ENCODE assay signal across 16 cellular contexts in the genomic region with DNA sequence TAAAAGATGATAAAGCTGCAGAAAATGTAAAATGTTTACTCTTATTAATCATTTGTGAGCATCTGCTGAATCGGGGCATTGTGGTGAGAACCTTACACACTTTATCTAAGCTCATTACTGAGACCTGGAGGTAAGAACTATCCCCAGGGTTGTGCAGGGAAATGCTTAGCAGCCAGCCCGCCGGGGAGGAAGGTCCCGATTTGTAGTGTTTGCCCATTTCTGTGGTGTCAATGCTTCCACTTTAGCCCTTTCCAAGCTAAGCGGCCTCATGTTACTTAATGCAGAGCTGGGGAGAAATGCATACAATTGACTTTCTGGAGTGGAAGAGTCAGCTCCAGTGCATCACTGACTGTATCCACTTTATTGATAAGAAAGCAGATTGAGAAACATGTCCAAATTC. TPM values are rescaled to one million over a fixed set of nuclear protein-coding genes. Genes with fewer than 3 reads are reported as not detected.
DNase-seq lines count a peak whose midpoint lies in the region; ATAC-seq and TF ChIP-seq lines count a peak whose summit lies in the region.
"Had no signal": no experiment of that assay in that cellular context is flagged by ENCODE, and none has a peak within 500 bp of the region (broad histone marks: within the 10 kb centered on the region; RNA-seq: fewer than 3 reads in every experiment).

No MANE protein-coding gene starts in this region.

- H2BK5ac ChIP-seq in H9 (ENCODE audit: insufficient read length, low read length), result no peak overlapping the region

- H3K4me3 Mint-ChIP-seq in H9, result no peak overlapping the region
- H3K4me3 Mint-ChIP-seq in endodermal cell, result no peak overlapping the region
- H3K4me3 Mint-ChIP-seq: CD4-positive, alpha-beta T cell had no signal

- H2AK5ac ChIP-seq in H9 (ENCODE audit: insufficient read length, low read length), result no peak overlapping the region

- H3K18ac ChIP-seq in H9 (ENCODE audit: insufficient read length, low read depth, low read length), result no peak overlapping the region

- no peaks in the 10 kb centered on the region for H3K9me3 ChIP-seq in H9 (ENCODE audit: control insufficient read depth, low read depth, low read length)
- H3K9me3 ChIP-seq in endodermal cell (ENCODE audit: control insufficient read depth, low read length), result no peaks in the 10 kb centered on the region
- no peaks in the 10 kb centered on the region for H3K9me3 ChIP-seq in spleen

- TF ChIP-seq POLR2A in spleen (IDR thresholded peaks at IDR 0.05), result no peak

- H3K36me3 Mint-ChIP-seq in H9 (ENCODE audit: insufficient read depth in 1 of 3, low read depth in 3 of 3) (no peaks in the 10 kb centered on the region), endodermal cell (ENCODE audit: low read depth) (no peaks in the 10 kb centered on the region)

- no peak overlapping the region for H4K5ac ChIP-seq in H9 (ENCODE audit: insufficient read length, low read depth, low read length)

- no peak overlapping the region for H2AFZ ChIP-seq in H9 (ENCODE audit: low read length)
- H2AFZ ChIP-seq: GM23248 had no signal

- no peaks in the 10 kb centered on the region for H3K4me1 ChIP-seq in H9 (ENCODE audit: insufficient read depth, low read length)
- no peaks in the 10 kb centered on the region for H3K4me1 ChIP-seq in endodermal cell (ENCODE audit: control insufficient read depth, insufficient read depth, low read length)
- no peaks in the 10 kb centered on the region for H3K4me1 ChIP-seq in spleen

- H4K91ac ChIP-seq in H9 (ENCODE audit: insufficient read length, low read depth, low read length), result no peak overlapping the region

- H3K27me3 ChIP-seq in H9 (ENCODE audit: insufficient read depth, low read length) (no peaks in the 10 kb centered on the region), endodermal cell (ENCODE audit: control insufficient read depth, insufficient read depth, low read length, poor library complexity, severe bottlenecking) (no peaks in the 10 kb centered on the region), spleen (replicated peaks in 1 of 7) (peaks cover 0 to 43% (median 4%) of the 10 kb centered on the region in 7 donors)

- no peaks in the 10 kb centered on the region for H3K23me2 ChIP-seq in H9 (ENCODE audit: insufficient read length, low read depth, low read length, poor library complexity, severe bottlenecking)

- H3K36me3 ChIP-seq in endodermal cell (ENCODE audit: control insufficient read depth, insufficient read depth, low read length), result no peaks in the 10 kb centered on the region
- no peaks in the 10 kb centered on the region for H3K36me3 ChIP-seq in spleen

- no peak overlapping the region for H3K56ac ChIP-seq in H9 (ENCODE audit: insufficient read length, low read depth, low read length)

- no peak for ATAC-seq in HG03521 (IDR thresholded peaks at IDR 0.05; ENCODE audit: unreplicated experiment)
- ATAC-seq in GM19463 (IDR thresholded peaks at IDR 0.05; ENCODE audit: unreplicated experiment), result no peak

- H3K9ac ChIP-seq in H9 (ENCODE audit: extremely low read depth, insufficient read length, low read length) (no peak overlapping the region), endodermal cell (ENCODE audit: extremely low read depth, low read length, poor library complexity, severe bottlenecking) (no peak overlapping the region)
- H3K9ac ChIP-seq: GM23248 had no signal

- no peak overlapping the region for H2BK12ac ChIP-seq in H9 (ENCODE audit: insufficient read length, low read depth, low read length)

- H3K14ac ChIP-seq in H9 (ENCODE audit: insufficient read depth, low read length), result peak overlapping the region; percentile 28; the same call in 1 of the 2 replicates

- H3K4ac ChIP-seq in H9 (ENCODE audit: low read depth, low read length), result no peak overlapping the region

- TF ChIP-seq CTCF in H9 (conservative IDR thresholded peaks at IDR 0.05) (no peak), VCaP (conservative IDR thresholded peaks at IDR 0.05) (no peak), endodermal cell (conservative IDR thresholded peaks at IDR 0.05) (no peak), spleen (IDR thresholded peaks at IDR 0.05 in 8 of 11, conservative IDR thresholded peaks at IDR 0.05 in 3 of 11) (no peak)

- H4K8ac ChIP-seq in H9 (replicated peaks; ENCODE audit: insufficient read length, low read depth, low read length), result no peak overlapping the region

- no peaks in the 10 kb centered on the region for H3K79me1 ChIP-seq in H9 (ENCODE audit: insufficient read depth, low read depth, low read length, poor library complexity, severe bottlenecking)

- H3K4me3 ChIP-seq in endodermal cell (ENCODE audit: low read length) (no peak overlapping the region), spleen (no peak overlapping the region)
- H3K4me3 ChIP-seq: GM23248 had no signal

- no peak overlapping the region for H2BK15ac ChIP-seq in H9 (ENCODE audit: low read depth, low read length)

- H3K9me3 Mint-ChIP-seq in H9 (no peaks in the 10 kb centered on the region), endodermal cell (no peaks in the 10 kb centered on the region)

- H3K23ac ChIP-seq in H9 (ENCODE audit: insufficient read length, low read depth, low read length), result no peak overlapping the region

- intact Hi-C loops in spleen (cut with DNase I; ENCODE audit: low total_unique reads), result no loop called here

- no peak overlapping the region for H2BK120ac ChIP-seq in H9 (ENCODE audit: low read depth, low read length, poor library complexity, severe bottlenecking)

- no peaks in the 10 kb centered on the region for H4K20me1 ChIP-seq in H9 (ENCODE audit: control insufficient read depth, insufficient read depth, insufficient read length)

- H3T11ph ChIP-seq in H9 (ENCODE audit: low read length), result no peak overlapping the region

- no peaks in the 10 kb centered on the region for H3K79me2 ChIP-seq in H9 (ENCODE audit: insufficient read depth, low read length)

- no peak overlapping the region for H2BK20ac ChIP-seq in H9 (ENCODE audit: low read depth, low read length, poor library complexity, severe bottlenecking)

- H3K27ac ChIP-seq in H9 (ENCODE audit: insufficient read length, low read depth, low read length) (no peak overlapping the region), VCaP (peak overlapping the region; percentile 68), endodermal cell (ENCODE audit: low read depth, low read length) (no peak overlapping the region), spleen (no peak overlapping the region)
- H3K27ac ChIP-seq: GM23248, HL-60 had no signal

- H3K27me3 Mint-ChIP-seq in H9 (ENCODE audit: low read depth) (peaks cover 27% of the 10 kb centered on the region), endodermal cell (ENCODE audit: insufficient read depth) (no peaks in the 10 kb centered on the region)

- H3K27ac Mint-ChIP-seq in H9 (no peak overlapping the region; a peak in 1 of 7 replicates), endodermal cell (no peak overlapping the region)
- H3K27ac Mint-ChIP-seq: CD4-positive, alpha-beta T cell had no signal

- DNase-seq in H9 (no peak), endodermal cell (peak; percentile 32), spleen (peak; percentile 20), NCI-H1930 (lab: John Stamatoyannopoulos, UW) (no peak)
- DNase-seq: ACHN, C1 segment of cervical spinal cord, DMS 273 treated with DMSO at 0.1 percent for 48 hours, GM23248 had no signal

- H3K4me1 Mint-ChIP-seq in H9, result peaks cover 7 to 18% of the 10 kb centered on the region in 2 experiments
- no peaks in the 10 kb centered on the region for H3K4me1 Mint-ChIP-seq in endodermal cell

- WGBS in H9 (ENCODE audit: extremely low coverage, insufficient read length, low lambda C conversion rate), result no CpG with 5 or more reads among the region's 5 CpGs
- 80 to 95% methylated on average over 4 to 5 of the region's 5 CpGs for WGBS in endodermal cell (ENCODE audit: insufficient coverage in 1 of 2, insufficient read length in 1 of 2), 2 experiments
- 79 to 92% (median 82%) methylated on average over 5 of the region's 5 CpGs for WGBS in spleen, 5 donors

- H3K4me2 ChIP-seq in H9 (ENCODE audit: insufficient read depth, insufficient read length, low read length), result no peak overlapping the region

RNA-seq across cellular contexts. Expression of gene KCNK3, which starts 20.8 kb away (rescaled TPM):
- total RNA-seq in H9 (2021) (0.09 TPM in 1 of 2 replicates, not detected in the other), endodermal cell (not detected), spleen (1 to 10 TPM; 1.1 to 6.0 (median 2.9) TPM)
- 1.9 TPM for polyA plus RNA-seq in endodermal cell (2013, experiment 1 of 2)
- 1.7 TPM for polyA plus RNA-seq in endodermal cell (2013, experiment 2 of 2)
- 1 to 10 TPM in 1 of 3 donors, under 1 TPM in 2; 0.61 to 1.2 (median 0.83) TPM for polyA plus RNA-seq in spleen
- total RNA-seq: Calu3; CD4-positive, alpha-beta T cell; GM23248 had no signal
- polyA plus RNA-seq: GM23248 had no signal

RNA-seq across cellular contexts. Expression of gene CIB4, which starts 30.5 kb away (rescaled TPM):
- not detected in 2 replicates for total RNA-seq in H9 (2021)
- not detected for total RNA-seq in endodermal cell
- not detected for polyA plus RNA-seq in endodermal cell (2013, experiment 1 of 2)
- polyA plus RNA-seq in endodermal cell (2013, experiment 2 of 2), result not detected
- total RNA-seq in spleen, result not detected
- not detected for polyA plus RNA-seq in spleen
- total RNA-seq: A172; Calu3; CD4-positive, alpha-beta T cell; Daoy; GM23248 had no signal
- polyA plus RNA-seq: GM23248 had no signal

Comparison
In these comparisons a context has a peak if more than half of its experiments do, and no peak if none do; other contexts are left out.
1. DNase-seq: peak in endodermal cell (single experiment) and spleen (single experiment); none in H9 (single experiment) and NCI-H1930 (0 of 2).